23 cellular contexts compared by ENCODE assay signal in genomic region chr16:58360041-58360634, GRCh38. TPM values are rescaled to one million over a fixed set of nuclear protein-coding genes. Genes with fewer than 3 reads are reported as not detected.
A peak's percentile ranks its signal among the peaks of the same experiment; 100 is the strongest.
DNase-seq lines count a peak whose midpoint lies in the region; ATAC-seq, FAIRE-seq and TF ChIP-seq lines count a peak whose summit lies in the region.
"Had no signal": no experiment of that assay in that cellular context is flagged by ENCODE, and none has a peak within 500 bp of the region (broad histone marks: within the 10 kb centered on the region; RNA-seq: fewer than 3 reads in every experiment).

No MANE protein-coding gene starts in this region.

- H3K36me3 ChIP-seq in HepG2 (replicated peaks in 1 of 2; ENCODE audit: control insufficient read depth in 1 of 2, insufficient read depth in 2 of 2, low read length in 2 of 2) (no peaks in the 10 kb centered on the region), right lobe of liver (no peaks in the 10 kb centered on the region), HEK293 (ENCODE audit: control insufficient read depth in 2 of 2, insufficient read depth in 1 of 2, low read length in 2 of 2) (no peaks in the 10 kb centered on the region), GM12878 (ENCODE audit: control insufficient read depth in 2 of 2, insufficient read depth in 2 of 2, low read length in 1 of 2) (no peaks in the 10 kb centered on the region)
- H3K36me3 ChIP-seq: BE2C, BLaER1 had no signal

- H3K27ac Mint-ChIP-seq in CD14-positive monocyte: no peak overlapping the region
- H3K27ac Mint-ChIP-seq: CD4-positive, alpha-beta T cell; CD8-positive, alpha-beta T cell had no signal

- TF ChIP-seq CTCF in HepG2 (CRISPR knock-in tag; IDR thresholded peaks at IDR 0.05) (no peak), right lobe of liver (IDR thresholded peaks at IDR 0.05) (no peak), HEK293 (tag by site-specific recombination; IDR thresholded peaks at IDR 0.05) (no peak), GM12878 (IDR thresholded peaks at IDR 0.05 in 2 of 3, conservative IDR thresholded peaks at IDR 0.05 in 1 of 3; ENCODE audit: control insufficient read depth in 2 of 3, extremely low read depth in 1 of 3, insufficient read depth in 1 of 3, low read depth in 3 of 3, low read length in 3 of 3) (no peak), CD14-positive monocyte (IDR thresholded peaks at IDR 0.05) (no peak)

- TF ChIP-seq POLR2A in HepG2 (IDR thresholded peaks at IDR 0.05; ENCODE audit: insufficient read depth in 1 of 2, low read depth in 2 of 2, low read length in 2 of 2) (no peak), right lobe of liver (IDR thresholded peaks at IDR 0.05) (no peak), GM12878 (IDR thresholded peaks at IDR 0.05; ENCODE audit: low read depth, low read length) (no peak), erythroblast (IDR thresholded peaks at IDR 0.05; ENCODE audit: low read length) (no peak)

- POLR2A ChIA-PET in HepG2 (lab: Yijun Ruan, JAX): no interaction called here
- POLR2A ChIA-PET in HEK293 (lab: Yijun Ruan, JAX): no interaction called here
- POLR2A ChIA-PET in GM12878 (lab: Charles Lee): no interaction called here

- H4K20me1 ChIP-seq in HepG2 (ENCODE audit: insufficient read depth, low read length): no peaks in the 10 kb centered on the region
- H4K20me1 ChIP-seq in GM12878 (ENCODE audit: control insufficient read depth, insufficient read depth): no peaks in the 10 kb centered on the region
- H4K20me1 ChIP-seq: BLaER1 had no signal

- H3K4me1 Mint-ChIP-seq in CD14-positive monocyte: no peaks in the 10 kb centered on the region

- H2AFZ ChIP-seq in HepG2 (ENCODE audit: low read length) (no peak overlapping the region), GM12878 (ENCODE audit: control insufficient read depth, low read depth, low read length) (no peak overlapping the region)

- CTCF ChIA-PET in HepG2 (lab: Yijun Ruan, JAX; ENCODE audit: low intra/inter-chr PET ratio, low total read pairs) (no interaction called here), HEK293 (lab: Yijun Ruan, JAX) (interaction anchor here (0.6 to 2.3 kb wide), 2 partner anchors 23 to 1492 kb away, joined by 4 to 6 read pairs; no protein-coding TSS in a partner anchor), GM12878 (lab: Yijun Ruan, JAX) (interaction anchor here (0.9 kb wide), 1 partner anchor 23 kb away, joined by 3 read pairs; no protein-coding TSS in a partner anchor)

- H3K9me3 Mint-ChIP-seq in CD14-positive monocyte: peaks cover 10 to 29% (median 21%) of the 10 kb centered on the region in 7 donors

- H3K27ac ChIP-seq in HepG2 (ENCODE audit: extremely low read length, insufficient read depth, low read length) (no peak overlapping the region), right lobe of liver (no peak overlapping the region), HEK293 (ENCODE audit: extremely low read depth, low read depth, low read length) (no peak overlapping the region), GM12878 (ENCODE audit: control insufficient read depth, insufficient read depth) (no peak overlapping the region)
- H3K27ac ChIP-seq: 22Rv1, BLaER1 had no signal

- no peaks in the 10 kb centered on the region for H3K36me3 Mint-ChIP-seq in CD14-positive monocyte

- RAD21 ChIA-PET in GM12878 (lab: Charles Lee; ENCODE audit: unreplicated experiment): no interaction called here

- intact Hi-C loops in HepG2 (cut with micrococcal nuclease; ENCODE audit: unreplicated experiment): no loop called here
- intact Hi-C loops in right lobe of liver (cut with DNase I): no loop called here
- intact Hi-C loops in GM12878 (cut with micrococcal nuclease; ENCODE audit: unreplicated experiment): no loop called here
- intact Hi-C loops in CD14-positive monocyte (cut with micrococcal nuclease): no loop called here

- no peaks in the 10 kb centered on the region for H3K79me2 ChIP-seq in HepG2 (ENCODE audit: insufficient read depth, low read length)
- no peaks in the 10 kb centered on the region for H3K79me2 ChIP-seq in GM12878 (ENCODE audit: control insufficient read depth, insufficient read depth, low read length)

- H3K9ac ChIP-seq in HepG2 (ENCODE audit: insufficient read depth, low read depth, low read length) (no peak overlapping the region), GM12878 (ENCODE audit: control insufficient read depth, insufficient read depth, low read length) (no peak overlapping the region)
- H3K9ac ChIP-seq: BLaER1 had no signal

- no peak overlapping the region for H3K4me2 ChIP-seq in HepG2 (ENCODE audit: low read depth, low read length)
- H3K4me2 ChIP-seq in GM12878 (ENCODE audit: control insufficient read depth, insufficient read depth): no peak overlapping the region
- H3K4me2 ChIP-seq: BLaER1 had no signal

- no TSS peak for BruUV-seq in HepG2 (replicated peaks; lab: Mats Ljungman, UMichigan)
- BruUV-seq in GM12878 (replicated peaks; lab: Mats Ljungman, UMichigan): no TSS peak

- in situ Hi-C loops in HepG2 (cut with HindIII; ENCODE audit: extremely low pct_ligation_motif_present, low pct_unique_long_range_greater_than_20kb) (no loop called here), GM12878 (cut with MboI) (no loop called here)

- no peak for TF ChIP-seq RAD21 in HepG2 (CRISPR knock-in tag; IDR thresholded peaks at IDR 0.05)
- TF ChIP-seq RAD21 in GM12878 (IDR thresholded peaks at IDR 0.05; ENCODE audit: insufficient read depth, low read depth, low read length): no peak

- ATAC-seq in HepG2: no peak
- ATAC-seq in right lobe of liver: no peak
- ATAC-seq in GM12878: no peak
- ATAC-seq in HG02970 (IDR thresholded peaks at IDR 0.05; ENCODE audit: low FRiP score, unreplicated experiment): no peak
- no peak for ATAC-seq in GM21360 (IDR thresholded peaks at IDR 0.05; ENCODE audit: unreplicated experiment)
- ATAC-seq: CD8-positive, alpha-beta T cell had no signal

- H3K4me1 ChIP-seq in HepG2 (ENCODE audit: insufficient read depth, low read length): no peaks in the 10 kb centered on the region
- H3K4me1 ChIP-seq in right lobe of liver: no peaks in the 10 kb centered on the region
- H3K4me1 ChIP-seq in HEK293 (ENCODE audit: control insufficient read depth, insufficient read depth, low read length): no peaks in the 10 kb centered on the region
- H3K4me1 ChIP-seq in GM12878 (ENCODE audit: control insufficient read depth, insufficient read depth, low read length): no peaks in the 10 kb centered on the region
- H3K4me1 ChIP-seq: BE2C, BLaER1, Caco-2 had no signal

- no peak for FAIRE-seq in HepG2 (lab: Jason Lieb, UNC)
- no peak for FAIRE-seq in GM12878 (lab: Jason Lieb, UNC)
- FAIRE-seq: A204.1, D721Med, GM12892, GM18507 had no signal

- H3K27me3 Mint-ChIP-seq in CD14-positive monocyte (ENCODE audit: low read depth in 3 of 3): peaks cover 2 to 8% (median 5%) of the 10 kb centered on the region in 3 donors

- SMC1A ChIA-PET in GM12878 (lab: Charles Lee; ENCODE audit: uncharacterized antibody, unreplicated experiment): no interaction called here

- H3K4me3 ChIP-seq in HepG2 (replicated peaks in 1 of 3; ENCODE audit: insufficient read depth in 1 of 3, low read depth in 2 of 3, low read length in 3 of 3) (no peak overlapping the region), right lobe of liver (no peak overlapping the region), HEK293 (ENCODE audit: low read depth, low read length) (no peak overlapping the region), GM12878 (no peak overlapping the region)
- H3K4me3 ChIP-seq: BLaER1 had no signal

- H3K9me3 ChIP-seq in HepG2 (ENCODE audit: low read length) (peaks cover 24% of the 10 kb centered on the region), right lobe of liver (no peaks in the 10 kb centered on the region), HEK293 (ENCODE audit: control insufficient read depth, insufficient read depth, low read depth, low read length) (no peaks in the 10 kb centered on the region), GM12878 (replicated peaks; ENCODE audit: control insufficient read depth, insufficient read depth, low read length) (peaks cover 1% of the 10 kb centered on the region; the same call in 1 of the 3 replicates)
- H3K9me3 ChIP-seq: BE2C had no signal

- DNase-seq in HepG2 (ENCODE audit: low spot score): no peak
- no peak for DNase-seq in right lobe of liver
- DNase-seq in GM12878 (ENCODE audit: low read depth, low spot score): no peak
- peak; percentile 5 to 29 for DNase-seq in erythroblast (lab: John Stamatoyannopoulos, UW)
- DNase-seq in CD14-positive monocyte (ENCODE audit: low spot score): no peak
- DNase-seq: ACHN; BE2C; C1 segment of cervical spinal cord; Caco-2; Calu3; CD4-positive, alpha-beta T cell; CD8-positive, alpha-beta T cell; DMS79 treated with DMSO at 0.1 percent for 48 hours; GF-D8 had no signal

- no peaks in the 10 kb centered on the region for H3K27me3 ChIP-seq in HepG2 (ENCODE audit: control insufficient read depth in 1 of 2, insufficient read depth in 2 of 2, low read length in 2 of 2)
- H3K27me3 ChIP-seq in right lobe of liver: no peaks in the 10 kb centered on the region
- no peaks in the 10 kb centered on the region for H3K27me3 ChIP-seq in GM12878 (replicated peaks in 1 of 2; ENCODE audit: control insufficient read depth in 2 of 2, insufficient read depth in 2 of 2, low read length in 1 of 2)
- H3K27me3 ChIP-seq: BE2C, BLaER1 had no signal

- no peak overlapping the region for H3K4me3 Mint-ChIP-seq in CD14-positive monocyte
- H3K4me3 Mint-ChIP-seq: CD4-positive, alpha-beta T cell; CD8-positive, alpha-beta T cell had no signal

- TF ChIP-seq EP300 in HepG2 (IDR thresholded peaks at IDR 0.05; ENCODE audit: low read depth in 2 of 2, low read length in 2 of 2) (no peak), HepG2 (CRISPR knock-in tag; IDR thresholded peaks at IDR 0.05; ENCODE audit: borderline replicate concordance) (no peak), GM12878 (IDR thresholded peaks at IDR 0.05; ENCODE audit: borderline replicate concordance in 1 of 2, control insufficient read depth in 1 of 2, low read depth in 2 of 2, low read length in 2 of 2) (no peak)

RNA-seq across cellular contexts. Expression of gene GINS3, which starts 32.1 kb away (rescaled TPM):
- 19.3 and 28.4 TPM in 2 replicates for total RNA-seq in HepG2 (2016; rRNA removed; fragmentation: Illumina TruSeq; extraction: Trizol)
- 4.4 and 4.7 TPM in 2 replicates for total RNA-seq in HepG2 (2016; cell fraction: cytosol; rRNA removed; fragmentation: Illumina TruSeq; extraction: Trizol; ENCODE audit: low read depth)
- 20.6 and 28.8 TPM in 2 replicates for total RNA-seq in HepG2 (2016; cell fraction: insoluble cytoplasmic fraction; rRNA removed; fragmentation: Illumina TruSeq; extraction: Trizol)
- 12.4 TPM in 2 replicates for total RNA-seq in HepG2 (2016; cell fraction: membrane; rRNA removed; fragmentation: Illumina TruSeq; extraction: Trizol)
- total RNA-seq in HepG2 (2016; cell fraction: nucleus; rRNA removed; fragmentation: Illumina TruSeq; extraction: Trizol): 10.8 and 11.4 TPM in 2 replicates
- polyA plus RNA-seq in HepG2 (2011; rRNA removed): 5.4 and 6.5 TPM in 2 replicates
- polyA plus RNA-seq in HepG2 (2011; cell fraction: cytosol; rRNA removed): 4.5 and 4.8 TPM in 2 replicates
- 2.4 and 3.0 TPM in 2 replicates for polyA plus RNA-seq in HepG2 (2011; cell fraction: nucleus; rRNA removed)
- polyA plus RNA-seq in HepG2 (2012): 2.6 and 4.9 TPM in 2 replicates
- 2.3 and 2.7 TPM in 2 replicates for polyA plus RNA-seq in HepG2 (2016; cell fraction: cytosol; fragmentation: Illumina TruSeq; extraction: Trizol; ENCODE audit: low read depth)
- polyA plus RNA-seq in HepG2 (2016; cell fraction: insoluble cytoplasmic fraction; fragmentation: Illumina TruSeq; extraction: Trizol; ENCODE audit: low read depth): 32.3 and 33.0 TPM in 2 replicates
- 5.0 and 6.1 TPM in 2 replicates for polyA plus RNA-seq in HepG2 (2016; cell fraction: membrane; fragmentation: Illumina TruSeq; extraction: Trizol; ENCODE audit: low read depth)
- polyA plus RNA-seq in HepG2 (2016; cell fraction: nucleus; fragmentation: Illumina TruSeq; extraction: Trizol; ENCODE audit: insufficient read depth, low read depth): 13.6 and 14.2 TPM in 2 replicates
- polyA minus RNA-seq in HepG2 (2011; rRNA and poly(A)+ RNA removed; ENCODE audit: low replicate concordance): 6.5 and 30.3 TPM in 2 replicates
- 2.4 and 3.4 TPM in 2 replicates for polyA minus RNA-seq in HepG2 (2011; cell fraction: cytosol; rRNA and poly(A)+ RNA removed)
- 3.1 and 3.5 TPM in 2 replicates for polyA minus RNA-seq in HepG2 (2011; cell fraction: nucleus; rRNA and poly(A)+ RNA removed)
- total RNA-seq in right lobe of liver: 1 to 10 TPM in 4 of 6 experiments, under 1 TPM in 2; 0.68 to 3.3 (median 1.2) TPM
- 4.7 and 4.8 TPM in 2 replicates for total RNA-seq in GM12878 (2013; cell fraction: nucleolus; rRNA removed)
- total RNA-seq in GM12878 (2014; rRNA removed): 16.2 and 17.7 TPM in 2 replicates
- total RNA-seq in GM12878 (2014; rRNA removed; fragmentation: Illumina TruSeq; extraction: Trizol): 15.8 and 19.5 TPM in 2 replicates
- 12.8 and 14.2 TPM in 2 replicates for total RNA-seq in GM12878 (2021)
- 8.1 TPM for polyA plus RNA-seq in GM12878 (2011; ENCODE audit: low read depth)
- polyA plus RNA-seq in GM12878 (2011; rRNA removed): 20.1 and 21.7 TPM in 2 replicates
- polyA plus RNA-seq in GM12878 (2011; cell fraction: cytosol; rRNA removed): 19.0 and 20.7 TPM in 2 replicates
- polyA plus RNA-seq in GM12878 (2011; cell fraction: nucleus; rRNA removed): 11.3 and 12.2 TPM in 2 replicates
- polyA plus RNA-seq in GM12878 (2012): 6.5 and 8.8 TPM in 2 replicates
- polyA plus RNA-seq in GM12878 (2014; fragmentation: Illumina TruSeq; extraction: Trizol): 20.9 and 22.4 TPM in 2 replicates
- 10 to 100 TPM; 13.6 to 14.5 TPM for polyA plus RNA-seq in GM12878 (2014; fragmentation: Nextera tagmentation; extraction: Ambion mirVana)
- polyA plus RNA-seq in GM12878 (2014; rRNA removed): 15.7 and 16.2 TPM in 2 replicates
- polyA plus RNA-seq in GM12878 (2016; fragmentation: Nextera tagmentation; extraction: Ambion mirVana): 10 to 100 TPM; 14.5 to 15.0 TPM
- 11.3 and 12.4 TPM in 2 replicates for polyA minus RNA-seq in GM12878 (2011; rRNA and poly(A)+ RNA removed)
- 3.8 and 6.8 TPM in 2 replicates for polyA minus RNA-seq in GM12878 (2011; cell fraction: cytosol; rRNA and poly(A)+ RNA removed)
- 4.5 and 6.9 TPM in 2 replicates for polyA minus RNA-seq in GM12878 (2011; cell fraction: nucleus; rRNA and poly(A)+ RNA removed)
- polyA plus RNA-seq in CD14-positive monocyte: 1 to 10 TPM; 1.4 to 1.8 TPM

Comparison
In these comparisons a context has a peak if more than half of its experiments do, and no peak if none do; other contexts are left out.
1. DNase-seq: peak in erythroblast (2 of 2); none in HepG2 (single experiment), right lobe of liver (0 of 3), GM12878 (single experiment) and CD14-positive monocyte (single experiment).
2. Of the 63 proteins assayed by ChIP-seq in both HepG2 and HEK293: peak only in HepG2: none; only in HEK293: RBAK, SETDB1, ZNF280D and ZNF639; in both: none; in neither: 59.